ENCODE assay signal across 26 cellular contexts in genomic region chr2:105665480-105665879, GRCh38.
A peak's percentile ranks its signal among the peaks of the same experiment; 100 is the strongest.
DNase-seq lines count a peak whose midpoint lies in the region; ATAC-seq, FAIRE-seq and TF ChIP-seq lines count a peak whose summit lies in the region.
"Had no signal": no experiment of that assay in that cellular context is flagged by ENCODE, and none has a peak within 500 bp of the region (broad histone marks: within the 10 kb centered on the region; RNA-seq: fewer than 3 reads in every experiment).

No MANE protein-coding gene starts in this region.

- DNase-seq in OCI-M1 (lab: John Stamatoyannopoulos, UW) (peak; percentile 35), K562 (ENCODE audit: extremely low read depth in 1 of 4, low spot score in 3 of 4) (no peak), NK-92 (lab: John Stamatoyannopoulos, UW; ENCODE audit: unreplicated experiment) (no peak), T-helper 9 cell (no peak)
- DNase-seq in activated naive CD4-positive, alpha-beta T cell treated with anti-CD3 and anti-CD28 coated beads, Interleukin-2, amount 10 ng/mL, durations not matched to agents 7 days and 5 days: no peak
- DNase-seq: AML-193; C1 segment of cervical spinal cord; CD4-positive, alpha-beta memory T cell; CD4-positive, CD25-positive, alpha-beta regulatory T cell; CD8-positive, alpha-beta memory T cell; COR-L47; DMS 273 treated with DMSO at 0.1 percent for 48 hours; DMS153; DMS53; DMS79; DND-41; EL; GDM1 had no signal

- TF ChIP-seq EP300 in K562 (IDR thresholded peaks at IDR 0.05; ENCODE audit: low read length): no peak

- in situ Hi-C loops in K562 (cut with MboI): no loop called here

- no peak overlapping the region for H3K4me3 Mint-ChIP-seq in activated naive CD4-positive, alpha-beta T cell treated with anti-CD3 and anti-CD28 coated beads, Interleukin-2, amount 10 ng/mL, durations not matched to agents 7 days and 5 days
- H3K4me3 Mint-ChIP-seq: B cell; CD14-positive monocyte; CD4-positive, alpha-beta memory T cell; CD4-positive, CD25-positive, alpha-beta regulatory T cell; CD8-positive, alpha-beta memory T cell had no signal

- TF ChIP-seq RAD21 in K562 (CRISPR knock-in tag; conservative IDR thresholded peaks at IDR 0.05 in 1 of 2, IDR thresholded peaks at IDR 0.05 in 1 of 2): no peak

- H3K9me1 ChIP-seq in K562 (ENCODE audit: control insufficient read depth, insufficient read depth, low read length): no peaks in the 10 kb centered on the region

- H3K4me2 ChIP-seq in BLaER1 (no peak overlapping the region), K562 (ENCODE audit: insufficient read depth, low read length) (no peak overlapping the region)
- H3K4me2 ChIP-seq: A549 had no signal

- no peaks in the 10 kb centered on the region for H3K79me2 ChIP-seq in K562 (ENCODE audit: control insufficient read depth, insufficient read depth, low read length)

- WGBS in K562 (ENCODE audit: insufficient coverage, low coverage, missing lambda C conversion rate): 64% methylated on average over 1 of the region's 1 CpG

- H3K27me3 Mint-ChIP-seq in activated naive CD4-positive, alpha-beta T cell treated with anti-CD3 and anti-CD28 coated beads, Interleukin-2, amount 10 ng/mL, durations not matched to agents 7 days and 5 days: peaks cover 15% of the 10 kb centered on the region

- H3K9me3 ChIP-seq in BLaER1 (peaks cover 46% of the 10 kb centered on the region), K562 (replicated peaks; ENCODE audit: control insufficient read depth, insufficient read depth, low read depth, low read length) (peaks cover 7% of the 10 kb centered on the region; the same call in 1 of the 2 replicates)

- H3K36me3 ChIP-seq in BLaER1 (no peaks in the 10 kb centered on the region), K562 (ENCODE audit: control insufficient read depth, insufficient read depth, low read length) (no peaks in the 10 kb centered on the region)

- ATAC-seq in K562: no peak
- ATAC-seq: A549, GM12878 had no signal

- H3K27ac ChIP-seq in BLaER1: no peak overlapping the region
- H3K27ac ChIP-seq in K562 (ENCODE audit: extremely low read depth, low read depth, low read length): no peak overlapping the region
- H3K27ac ChIP-seq: 22Rv1, A549 had no signal

- intact Hi-C loops in K562 (cut with micrococcal nuclease): no loop called here

- no peaks in the 10 kb centered on the region for H3K4me1 Mint-ChIP-seq in activated naive CD4-positive, alpha-beta T cell treated with anti-CD3 and anti-CD28 coated beads, Interleukin-2, amount 10 ng/mL, durations not matched to agents 7 days and 5 days
- H3K4me1 Mint-ChIP-seq: B cell; CD14-positive monocyte; CD4-positive, alpha-beta memory T cell; CD8-positive, alpha-beta memory T cell had no signal

- H3K4me3 ChIP-seq in BLaER1 (0 out of 2 replicates have a peak overlapping the region, but pooled peaks have one; percentile 7), K562 (no peak overlapping the region)
- H3K4me3 ChIP-seq: A549, GM12878 had no signal

- no peaks in the 10 kb centered on the region for H3K4me1 ChIP-seq in BLaER1
- peaks cover 0 to 9% of the 10 kb centered on the region in 2 experiments; a peak in 2 of 5 replicates for H3K4me1 ChIP-seq in K562 (replicated peaks in 1 of 2; ENCODE audit: control insufficient read depth in 2 of 2, insufficient read depth in 2 of 2, low read length in 2 of 2)
- H3K4me1 ChIP-seq: A549 had no signal

- H3K9ac ChIP-seq in BLaER1 (no peak overlapping the region), K562 (ENCODE audit: insufficient read depth in 1 of 2, low read depth in 2 of 2, low read length in 2 of 2) (no peak overlapping the region)

- peaks cover 25% of the 10 kb centered on the region for H3K9me3 Mint-ChIP-seq in activated naive CD4-positive, alpha-beta T cell treated with anti-CD3 and anti-CD28 coated beads, Interleukin-2, amount 10 ng/mL, durations not matched to agents 7 days and 5 days

- peaks cover 4% of the 10 kb centered on the region for H3K36me3 Mint-ChIP-seq in activated naive CD4-positive, alpha-beta T cell treated with anti-CD3 and anti-CD28 coated beads, Interleukin-2, amount 10 ng/mL, durations not matched to agents 7 days and 5 days
- H3K36me3 Mint-ChIP-seq: CD14-positive monocyte had no signal

- BruUV-seq in K562 (replicated peaks; lab: Mats Ljungman, UMichigan): no TSS peak

- CTCF ChIA-PET in K562 (lab: Yijun Ruan, JAX; ENCODE audit: low intra/inter-chr PET ratio): no interaction called here
- CTCF ChIA-PET in activated naive CD4-positive, alpha-beta T cell treated with anti-CD3 and anti-CD28 coated beads, Interleukin-2, amount 10 ng/mL, durations not matched to agents 7 days and 5 days (lab: Charles Lee): no interaction called here

- no peak for TF ChIP-seq POLR2A in K562 (conservative IDR thresholded peaks at IDR 0.05)

- H3K27me3 ChIP-seq in BLaER1 (no peaks in the 10 kb centered on the region), K562 (ENCODE audit: control insufficient read depth in 2 of 2, insufficient read depth in 2 of 2, low read length in 2 of 2) (no peaks in the 10 kb centered on the region)

- no peak for TF ChIP-seq CTCF in K562 (IDR thresholded peaks at IDR 0.05 in 2 of 3, conservative IDR thresholded peaks at IDR 0.05 in 1 of 3; ENCODE audit: insufficient read depth in 2 of 3, low read depth in 1 of 3, low read length in 3 of 3)

- H2AFZ ChIP-seq in K562 (ENCODE audit: low read depth, low read length): no peak overlapping the region

- no peaks in the 10 kb centered on the region for H4K20me1 ChIP-seq in BLaER1
- H4K20me1 ChIP-seq in K562 (replicated peaks; ENCODE audit: control insufficient read depth, insufficient read depth, low read length): no peaks in the 10 kb centered on the region

- POLR2A ChIA-PET in K562 (lab: Yijun Ruan, JAX): no interaction called here

- no peak for FAIRE-seq in K562 (lab: Jason Lieb, UNC)
- FAIRE-seq: A549, GM12878, GM12892, GM18507 had no signal

- H3K27ac Mint-ChIP-seq in activated naive CD4-positive, alpha-beta T cell treated with anti-CD3 and anti-CD28 coated beads, Interleukin-2, amount 10 ng/mL, durations not matched to agents 7 days and 5 days: no peak overlapping the region
- H3K27ac Mint-ChIP-seq: B cell; CD14-positive monocyte; CD4-positive, CD25-positive, alpha-beta regulatory T cell; CD8-positive, alpha-beta memory T cell had no signal

TF ChIP-seq in K562, 482 proteins besides CTCF, POLR2A, EP300 and RAD21:
- TF ChIP-seq AFF1 (IDR thresholded peaks at IDR 0.05; ENCODE audit: low read depth in 1 of 2, partially characterized antibody in 2 of 2) (peak in 1 of 2 experiments; percentile 93), GATA2 (CRISPR knock-in tag; IDR thresholded peaks at IDR 0.05) (no peak), TRIM28 (IDR thresholded peaks at IDR 0.05) (peak; percentile 62; the same call in 1 of the 2 replicates)
